ENCODE assay signal across 1 cellular context in the genomic region with DNA sequence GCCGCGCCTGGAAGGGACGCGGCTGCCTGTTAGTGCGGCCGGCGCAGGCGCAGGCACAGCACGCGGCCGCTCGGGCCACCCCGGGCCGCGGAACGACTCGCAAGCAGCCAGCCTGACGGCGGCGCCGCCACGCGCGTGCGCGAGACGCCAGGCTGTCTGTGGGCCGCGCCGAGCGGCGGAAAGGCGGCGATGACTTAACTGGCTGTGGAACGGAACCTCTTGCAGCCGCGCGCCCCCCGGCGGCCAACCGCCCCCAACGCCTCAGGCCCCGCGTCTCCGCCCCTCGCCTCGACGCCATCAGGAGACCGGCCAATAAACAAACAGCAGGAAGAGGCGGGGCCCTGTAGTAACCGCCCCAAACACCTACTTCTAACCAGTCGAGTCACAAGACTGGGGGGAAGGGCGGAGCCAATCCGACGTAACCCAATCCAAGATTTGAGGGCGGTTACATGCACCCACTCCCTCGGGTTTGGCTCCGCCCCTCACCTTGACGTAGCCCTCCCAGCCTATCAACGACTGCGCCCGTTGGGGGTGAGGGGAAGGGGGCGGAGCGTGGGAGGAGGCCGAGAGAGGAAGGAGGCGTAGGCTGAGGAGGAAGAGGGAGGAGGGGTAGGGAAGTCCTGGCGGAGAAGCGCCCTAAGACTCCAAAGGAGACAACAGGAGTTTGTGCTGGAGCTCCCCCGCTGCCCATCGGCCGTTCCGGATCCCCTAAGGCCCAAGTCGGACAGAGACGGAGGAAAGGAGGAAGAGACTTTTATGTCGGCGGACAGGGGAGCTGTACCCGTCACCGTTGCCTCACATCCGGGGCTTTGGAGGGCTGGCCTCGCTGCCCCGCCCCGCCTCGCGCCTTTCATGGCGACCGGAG.
TF ChIP-seq lines count a peak whose summit lies in the region.

FBRS (plus strand) TSS at position 566 of the 865 bp plus-strand sequence. CDS start 1,088 bp downstream, outside the sequence.

TF ChIP-seq in HepG2, 621 proteins besides CTCF, POLR2A, EP300 and RAD21 (continued from another document):
- TF ChIP-seq, protein P1, sequence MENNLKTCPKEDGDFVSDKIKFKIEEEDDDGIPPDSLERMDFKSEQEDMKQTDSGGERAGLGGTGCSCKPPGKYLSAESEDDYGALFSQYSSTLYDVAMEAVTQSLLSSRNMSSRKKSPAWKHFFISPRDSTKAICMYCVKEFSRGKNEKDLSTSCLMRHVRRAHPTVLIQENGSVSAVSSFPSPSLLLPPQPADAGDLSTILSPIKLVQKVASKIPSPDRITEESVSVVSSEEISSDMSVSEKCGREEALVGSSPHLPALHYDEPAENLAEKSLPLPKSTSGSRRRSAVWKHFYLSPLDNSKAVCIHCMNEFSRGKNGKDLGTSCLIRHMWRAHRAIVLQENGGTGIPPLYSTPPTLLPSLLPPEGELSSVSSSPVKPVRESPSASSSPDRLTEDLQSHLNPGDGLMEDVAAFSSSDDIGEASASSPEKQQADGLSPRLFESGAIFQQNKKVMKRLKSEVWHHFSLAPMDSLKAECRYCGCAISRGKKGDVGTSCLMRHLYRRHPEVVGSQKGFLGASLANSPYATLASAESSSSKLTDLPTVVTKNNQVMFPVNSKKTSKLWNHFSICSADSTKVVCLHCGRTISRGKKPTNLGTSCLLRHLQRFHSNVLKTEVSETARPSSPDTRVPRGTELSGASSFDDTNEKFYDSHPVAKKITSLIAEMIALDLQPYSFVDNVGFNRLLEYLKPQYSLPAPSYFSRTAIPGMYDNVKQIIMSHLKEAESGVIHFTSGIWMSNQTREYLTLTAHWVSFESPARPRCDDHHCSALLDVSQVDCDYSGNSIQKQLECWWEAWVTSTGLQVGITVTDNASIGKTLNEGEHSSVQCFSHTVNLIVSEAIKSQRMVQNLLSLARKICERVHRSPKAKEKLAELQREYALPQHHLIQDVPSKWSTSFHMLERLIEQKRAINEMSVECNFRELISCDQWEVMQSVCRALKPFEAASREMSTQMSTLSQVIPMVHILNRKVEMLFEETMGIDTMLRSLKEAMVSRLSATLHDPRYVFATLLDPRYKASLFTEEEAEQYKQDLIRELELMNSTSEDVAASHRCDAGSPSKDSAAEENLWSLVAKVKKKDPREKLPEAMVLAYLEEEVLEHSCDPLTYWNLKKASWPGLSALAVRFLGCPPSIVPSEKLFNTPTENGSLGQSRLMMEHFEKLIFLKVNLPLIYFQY (CRISPR knock-in tag; IDR thresholded peaks at IDR 0.05; ENCODE audit: borderline replicate concordance): no peak; the same call in 1 of the 2 replicates
- TF ChIP-seq SP5 (CRISPR knock-in tag; IDR thresholded peaks at IDR 0.05; ENCODE audit: borderline replicate concordance, low read depth): peak; percentile 73; the same call in 1 of the 2 replicates
- TF ChIP-seq ATAD3A (CRISPR knock-in tag; IDR thresholded peaks at IDR 0.05): no peak
- TF ChIP-seq, protein P2, sequence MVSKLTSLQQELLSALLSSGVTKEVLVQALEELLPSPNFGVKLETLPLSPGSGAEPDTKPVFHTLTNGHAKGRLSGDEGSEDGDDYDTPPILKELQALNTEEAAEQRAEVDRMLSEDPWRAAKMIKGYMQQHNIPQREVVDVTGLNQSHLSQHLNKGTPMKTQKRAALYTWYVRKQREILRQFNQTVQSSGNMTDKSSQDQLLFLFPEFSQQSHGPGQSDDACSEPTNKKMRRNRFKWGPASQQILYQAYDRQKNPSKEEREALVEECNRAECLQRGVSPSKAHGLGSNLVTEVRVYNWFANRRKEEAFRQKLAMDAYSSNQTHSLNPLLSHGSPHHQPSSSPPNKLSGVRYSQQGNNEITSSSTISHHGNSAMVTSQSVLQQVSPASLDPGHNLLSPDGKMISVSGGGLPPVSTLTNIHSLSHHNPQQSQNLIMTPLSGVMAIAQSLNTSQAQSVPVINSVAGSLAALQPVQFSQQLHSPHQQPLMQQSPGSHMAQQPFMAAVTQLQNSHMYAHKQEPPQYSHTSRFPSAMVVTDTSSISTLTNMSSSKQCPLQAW (CRISPR knock-in tag; IDR thresholded peaks at IDR 0.05): no peak; the same call in 1 of the 2 replicates
- no peak for TF ChIP-seq PAX8 (CRISPR knock-in tag; IDR thresholded peaks at IDR 0.05; ENCODE audit: borderline replicate concordance)
- TF ChIP-seq NFATC3 (CRISPR knock-in tag; IDR thresholded peaks at IDR 0.05): no peak
- TF ChIP-seq ADNP (CRISPR knock-in tag; IDR thresholded peaks at IDR 0.05): no peak
- peak; percentile 70; the same call in 1 of the 2 replicates for TF ChIP-seq MEF2D (CRISPR knock-in tag; IDR thresholded peaks at IDR 0.05)
- TF ChIP-seq TAF1 (CRISPR knock-in tag; IDR thresholded peaks at IDR 0.05): peak; percentile 74
- TF ChIP-seq ZNF678 (CRISPR knock-in tag; IDR thresholded peaks at IDR 0.05): peak; percentile 65; the same call in 1 of the 2 replicates
- peak; percentile 82; the same call in 1 of the 2 replicates for TF ChIP-seq POLR2G (IDR thresholded peaks at IDR 0.05; ENCODE audit: low read depth, low read length)
- TF ChIP-seq ZNF451 (CRISPR knock-in tag; IDR thresholded peaks at IDR 0.05): peak; percentile 97
- peak; percentile 74 for TF ChIP-seq MYC (CRISPR knock-in tag; IDR thresholded peaks at IDR 0.05; ENCODE audit: borderline replicate concordance)
- peak; percentile 98 for TF ChIP-seq SKIL (CRISPR knock-in tag; IDR thresholded peaks at IDR 0.05; ENCODE audit: borderline replicate concordance)
- peak; percentile 96 for TF ChIP-seq MEIS1 (CRISPR knock-in tag; IDR thresholded peaks at IDR 0.05; ENCODE audit: borderline replicate concordance)
- peak; percentile 62 for TF ChIP-seq TBL1XR1 (IDR thresholded peaks at IDR 0.05; ENCODE audit: borderline replicate concordance, low read length, partially characterized antibody)
- TF ChIP-seq HNRNPUL1 (IDR thresholded peaks at IDR 0.05; ENCODE audit: low read depth, low read length): no peak
- no peak for TF ChIP-seq ZNF530 (CRISPR knock-in tag; IDR thresholded peaks at IDR 0.05; ENCODE audit: low read depth)
- no peak for TF ChIP-seq THYN1 (CRISPR knock-in tag; IDR thresholded peaks at IDR 0.05; ENCODE audit: borderline replicate concordance, low read depth)
- no peak for TF ChIP-seq JDP2 (CRISPR knock-in tag; IDR thresholded peaks at IDR 0.05; ENCODE audit: borderline replicate concordance)
- TF ChIP-seq, protein P3, sequence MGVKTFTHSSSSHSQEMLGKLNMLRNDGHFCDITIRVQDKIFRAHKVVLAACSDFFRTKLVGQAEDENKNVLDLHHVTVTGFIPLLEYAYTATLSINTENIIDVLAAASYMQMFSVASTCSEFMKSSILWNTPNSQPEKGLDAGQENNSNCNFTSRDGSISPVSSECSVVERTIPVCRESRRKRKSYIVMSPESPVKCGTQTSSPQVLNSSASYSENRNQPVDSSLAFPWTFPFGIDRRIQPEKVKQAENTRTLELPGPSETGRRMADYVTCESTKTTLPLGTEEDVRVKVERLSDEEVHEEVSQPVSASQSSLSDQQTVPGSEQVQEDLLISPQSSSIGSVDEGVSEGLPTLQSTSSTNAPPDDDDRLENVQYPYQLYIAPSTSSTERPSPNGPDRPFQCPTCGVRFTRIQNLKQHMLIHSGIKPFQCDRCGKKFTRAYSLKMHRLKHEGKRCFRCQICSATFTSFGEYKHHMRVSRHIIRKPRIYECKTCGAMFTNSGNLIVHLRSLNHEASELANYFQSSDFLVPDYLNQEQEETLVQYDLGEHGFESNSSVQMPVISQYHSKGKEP (CRISPR knock-in tag; IDR thresholded peaks at IDR 0.05): peak; percentile 36; the same call in 1 of the 2 replicates
